Comparison of ENCODE assay signal across 8 cellular contexts in the genomic region with DNA sequence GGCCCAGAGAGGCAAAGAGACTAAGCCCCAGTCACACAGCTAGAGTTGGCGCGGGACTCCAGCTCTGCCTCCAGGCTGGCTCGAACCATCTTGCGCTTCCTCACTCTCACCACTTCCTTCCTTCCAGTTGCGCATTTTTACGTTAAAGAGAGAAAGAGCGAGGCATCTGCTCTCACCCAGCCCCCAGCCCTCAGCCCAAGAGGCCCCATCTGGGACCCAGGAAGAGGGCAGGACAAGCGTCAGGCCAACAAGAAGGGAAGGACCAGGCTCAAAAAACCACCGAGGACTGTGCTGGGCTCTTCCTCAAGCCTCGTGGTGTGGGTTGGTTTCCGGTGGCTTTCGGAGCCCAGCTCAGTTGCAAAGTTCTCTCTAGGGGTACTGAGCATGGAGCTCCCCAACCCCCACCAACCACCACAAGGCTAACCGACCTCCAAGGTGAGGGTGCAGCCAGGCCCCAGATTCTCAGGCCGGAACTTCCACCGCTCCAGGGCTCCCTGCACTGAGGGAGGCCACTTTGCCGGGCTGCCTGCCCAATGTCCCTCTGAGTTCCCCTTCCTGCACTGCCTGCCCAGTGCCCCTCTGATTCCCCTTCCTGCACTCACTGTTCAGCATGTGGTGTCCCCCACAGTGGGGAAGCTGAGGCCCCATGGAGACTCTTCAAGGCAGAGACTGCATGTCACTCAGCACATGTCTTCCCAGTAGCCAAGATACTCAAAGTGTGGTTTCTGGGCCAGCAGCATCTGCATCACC. TPM values are rescaled to one million over a fixed set of nuclear protein-coding genes. Genes with fewer than 3 reads are reported as not detected.
A peak's percentile ranks its signal among the peaks of the same experiment; 100 is the strongest.
DNase-seq lines count a peak whose midpoint lies in the region; ATAC-seq, FAIRE-seq and TF ChIP-seq lines count a peak whose summit lies in the region.

No MANE protein-coding gene starts in this region.

- H3K4me3 Mint-ChIP-seq in natural killer cell treated with Interleukin-12 subunit alpha and Interleukin-12 subunit beta and Interleukin-15 and Interleukin-18, amount 100 ng/mL, for 72 hours = peak overlapping the region; percentile 91

- peak overlapping the region; percentile 98 to 99 for H3K27ac Mint-ChIP-seq in natural killer cell treated with Interleukin-12 subunit alpha and Interleukin-12 subunit beta and Interleukin-15 and Interleukin-18, amount 100 ng/mL, for 72 hours

- POLR2A ChIA-PET in PC-3 (lab: Charles Lee; ENCODE audit: unreplicated experiment) = no interaction called here

- H3K9me3 ChIP-seq in PC-3 (ENCODE audit: low read length) = no peaks in the 10 kb centered on the region

- no peaks in the 10 kb centered on the region for H3K9me2 ChIP-seq in PC-3 (replicated peaks; ENCODE audit: low read length)

- no peak overlapping the region for H3K27ac ChIP-seq in PC-3 (ENCODE audit: low read length)

- H2AFZ ChIP-seq in PC-3 (ENCODE audit: low read length) = no peak overlapping the region

- no peaks in the 10 kb centered on the region for H3K36me3 Mint-ChIP-seq in natural killer cell treated with Interleukin-12 subunit alpha and Interleukin-12 subunit beta and Interleukin-15 and Interleukin-18, amount 100 ng/mL, for 72 hours

- CTCF ChIA-PET in PC-3 (lab: Charles Lee) = no interaction called here

- no peak for FAIRE-seq in urothelium cell line (lab: Jason Lieb, UNC)

- H3K4me2 ChIP-seq in PC-3 (ENCODE audit: low read length) = no peak overlapping the region

- H3K9ac ChIP-seq in PC-3 (ENCODE audit: low read length) = no peak overlapping the region

- no peaks in the 10 kb centered on the region for H3K27me3 Mint-ChIP-seq in natural killer cell treated with Interleukin-12 subunit alpha and Interleukin-12 subunit beta and Interleukin-15 and Interleukin-18, amount 100 ng/mL, for 72 hours

- peaks cover 8% of the 10 kb centered on the region; the same call in 1 of the 2 replicates for H3K4me1 ChIP-seq in PC-3 (ENCODE audit: insufficient read depth, low read length)

- no peaks in the 10 kb centered on the region for H4K20me1 ChIP-seq in PC-3 (ENCODE audit: low read length)

- no peak for TF ChIP-seq CTCF in PC-3 (conservative IDR thresholded peaks at IDR 0.05; ENCODE audit: low read depth, low read length)

- intact Hi-C loops in PC-3 (cut with micrococcal nuclease) = no loop called here

- peaks cover 54 to 75% of the 10 kb centered on the region in 2 donors for H3K4me1 Mint-ChIP-seq in natural killer cell treated with Interleukin-12 subunit alpha and Interleukin-12 subunit beta and Interleukin-15 and Interleukin-18, amount 100 ng/mL, for 72 hours (ENCODE audit: low read depth in 2 of 2)

- no peaks in the 10 kb centered on the region for H3K79me2 ChIP-seq in PC-3 (ENCODE audit: low read length)

- H3K9me3 Mint-ChIP-seq in natural killer cell treated with Interleukin-12 subunit alpha and Interleukin-12 subunit beta and Interleukin-15 and Interleukin-18, amount 100 ng/mL, for 72 hours = no peaks in the 10 kb centered on the region

- ATAC-seq in GM19035 (IDR thresholded peaks at IDR 0.05; ENCODE audit: unreplicated experiment) (peak; percentile 55), HG03442 (IDR thresholded peaks at IDR 0.05; ENCODE audit: unreplicated experiment) (peak; percentile 69), PC-3 (no peak), HG02970 (IDR thresholded peaks at IDR 0.05; ENCODE audit: low FRiP score, unreplicated experiment) (no peak)
- ATAC-seq in natural killer cell treated with Interleukin-12 subunit alpha and Interleukin-12 subunit beta and Interleukin-15 and Interleukin-18, amount 100 ng/mL, for 72 hours = peak; percentile 92 to 95

- no peaks in the 10 kb centered on the region for H3K27me3 ChIP-seq in PC-3 (ENCODE audit: low read length)

- in situ Hi-C loops in G401 (cut with HindIII; ENCODE audit: low sequenced_read_pairs) = no loop called here

- H3K4me3 ChIP-seq in PC-3 (ENCODE audit: low read length) = no peak overlapping the region

- no peaks in the 10 kb centered on the region for H3F3A ChIP-seq in PC-3 (ENCODE audit: low read length, unreplicated experiment)

- peak; percentile 64 for DNase-seq in activated effector memory CD4-positive, alpha-beta T cell treated with anti-CD3 and anti-CD28 coated beads, Interleukin-2, amount 50 U/mL, for 16 hours
- DNase-seq in natural killer cell treated with Interleukin-12 subunit alpha and Interleukin-12 subunit beta and Interleukin-15 and Interleukin-18, amount 100 ng/mL, for 72 hours (ENCODE audit: low spot score) = peak; percentile 88
- DNase-seq in PC-3 (no peak), G401 (ENCODE audit: low spot score) (no peak), urothelium cell line (ENCODE audit: low spot score) (no peak)

- BruUV-seq in PC-3 (replicated peaks; lab: Mats Ljungman, UMichigan) = no TSS peak

- H3K36me3 ChIP-seq in PC-3 (ENCODE audit: low read depth, low read length) = no peaks in the 10 kb centered on the region

RNA-seq across cellular contexts. Expression of a gene that starts 35.9 kb away (rescaled TPM):
- 10 to 100 TPM; 80.5 to 96.9 TPM for total RNA-seq in natural killer cell treated with Interleukin-12 subunit alpha and Interleukin-12 subunit beta and Interleukin-15 and Interleukin-18, amount 100 ng/mL, for 72 hours
- total RNA-seq in PC-3 (2014; rRNA removed) = 0.75 and 2.1 TPM in 2 replicates
- 10.3 and 14.2 TPM in 2 replicates for total RNA-seq in G401 (2014; rRNA removed; shearing (Covaris generic))

Comparison
In these comparisons a context has a peak if more than half of its experiments do, and no peak if none do; other contexts are left out.
1. ATAC-seq: peak in GM19035 (single experiment), HG03442 (single experiment) and natural killer cell treated with Interleukin-12 subunit alpha and Interleukin-12 subunit beta and Interleukin-15 and Interleukin-18, amount 100 ng/mL, for 72 hours (2 of 2); none in PC-3 (single experiment) and HG02970 (single experiment).
2. DNase-seq: peak in activated effector memory CD4-positive, alpha-beta T cell treated with anti-CD3 and anti-CD28 coated beads, Interleukin-2, amount 50 U/mL, for 16 hours (single experiment) and natural killer cell treated with Interleukin-12 subunit alpha and Interleukin-12 subunit beta and Interleukin-15 and Interleukin-18, amount 100 ng/mL, for 72 hours (single experiment); none in PC-3 (single experiment), G401 (single experiment) and urothelium cell line (single experiment).